ENCODE assay signal across 1 cellular context in the genomic region with DNA sequence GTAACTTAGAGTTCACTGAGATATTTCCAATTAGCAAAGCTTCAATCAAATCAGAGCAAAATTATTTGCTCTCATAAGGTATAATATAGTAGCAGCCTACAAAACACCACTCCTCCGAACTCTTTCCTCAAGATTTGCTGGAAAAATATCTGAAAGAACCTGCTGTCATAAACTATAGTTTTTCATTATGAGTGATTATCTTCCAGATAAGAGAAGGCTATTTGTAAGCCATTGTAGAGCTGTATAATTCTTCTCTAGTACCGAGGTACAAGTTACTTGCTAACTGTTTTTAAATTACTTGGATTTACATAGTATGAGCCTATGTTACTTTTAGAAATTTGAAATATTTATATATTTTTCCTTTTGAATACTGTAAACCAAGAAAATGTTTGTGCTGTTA.
TF ChIP-seq lines count a peak whose summit lies in the region.

No MANE protein-coding gene starts in this region.

TF ChIP-seq in GM12878, 131 proteins besides CTCF, POLR2A, EP300 and RAD21:
- TF ChIP-seq, protein P1, sequence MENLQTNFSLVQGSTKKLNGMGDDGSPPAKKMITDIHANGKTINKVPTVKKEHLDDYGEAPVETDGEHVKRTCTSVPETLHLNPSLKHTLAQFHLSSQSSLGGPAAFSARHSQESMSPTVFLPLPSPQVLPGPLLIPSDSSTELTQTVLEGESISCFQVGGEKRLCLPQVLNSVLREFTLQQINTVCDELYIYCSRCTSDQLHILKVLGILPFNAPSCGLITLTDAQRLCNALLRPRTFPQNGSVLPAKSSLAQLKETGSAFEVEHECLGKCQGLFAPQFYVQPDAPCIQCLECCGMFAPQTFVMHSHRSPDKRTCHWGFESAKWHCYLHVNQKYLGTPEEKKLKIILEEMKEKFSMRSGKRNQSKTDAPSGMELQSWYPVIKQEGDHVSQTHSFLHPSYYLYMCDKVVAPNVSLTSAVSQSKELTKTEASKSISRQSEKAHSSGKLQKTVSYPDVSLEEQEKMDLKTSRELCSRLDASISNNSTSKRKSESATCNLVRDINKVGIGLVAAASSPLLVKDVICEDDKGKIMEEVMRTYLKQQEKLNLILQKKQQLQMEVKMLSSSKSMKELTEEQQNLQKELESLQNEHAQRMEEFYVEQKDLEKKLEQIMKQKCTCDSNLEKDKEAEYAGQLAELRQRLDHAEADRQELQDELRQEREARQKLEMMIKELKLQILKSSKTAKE (IDR thresholded peaks at IDR 0.05; ENCODE audit: low read depth, poor library complexity, severe bottlenecking): no peak
- TF ChIP-seq MTA3 (IDR thresholded peaks at IDR 0.05; ENCODE audit: borderline replicate concordance, low read length) (no peak), CREM (IDR thresholded peaks at IDR 0.05; ENCODE audit: low read depth) (no peak), BRCA1 (IDR thresholded peaks at IDR 0.05; ENCODE audit: low read depth, low read length) (no peak), PML (IDR thresholded peaks at IDR 0.05; ENCODE audit: low read length) (no peak), JUNB (IDR thresholded peaks at IDR 0.05) (no peak), EED (IDR thresholded peaks at IDR 0.05; ENCODE audit: low read depth) (no peak), NR2F1 (conservative IDR thresholded peaks at IDR 0.05) (no peak), SP1 (IDR thresholded peaks at IDR 0.05; ENCODE audit: low read depth, low read length) (no peak)
- TF ChIP-seq, protein P2, sequence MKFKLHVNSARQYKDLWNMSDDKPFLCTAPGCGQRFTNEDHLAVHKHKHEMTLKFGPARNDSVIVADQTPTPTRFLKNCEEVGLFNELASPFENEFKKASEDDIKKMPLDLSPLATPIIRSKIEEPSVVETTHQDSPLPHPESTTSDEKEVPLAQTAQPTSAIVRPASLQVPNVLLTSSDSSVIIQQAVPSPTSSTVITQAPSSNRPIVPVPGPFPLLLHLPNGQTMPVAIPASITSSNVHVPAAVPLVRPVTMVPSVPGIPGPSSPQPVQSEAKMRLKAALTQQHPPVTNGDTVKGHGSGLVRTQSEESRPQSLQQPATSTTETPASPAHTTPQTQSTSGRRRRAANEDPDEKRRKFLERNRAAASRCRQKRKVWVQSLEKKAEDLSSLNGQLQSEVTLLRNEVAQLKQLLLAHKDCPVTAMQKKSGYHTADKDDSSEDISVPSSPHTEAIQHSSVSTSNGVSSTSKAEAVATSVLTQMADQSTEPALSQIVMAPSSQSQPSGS (IDR thresholded peaks at IDR 0.05; ENCODE audit: low read length): no peak
- TF ChIP-seq, protein P3, sequence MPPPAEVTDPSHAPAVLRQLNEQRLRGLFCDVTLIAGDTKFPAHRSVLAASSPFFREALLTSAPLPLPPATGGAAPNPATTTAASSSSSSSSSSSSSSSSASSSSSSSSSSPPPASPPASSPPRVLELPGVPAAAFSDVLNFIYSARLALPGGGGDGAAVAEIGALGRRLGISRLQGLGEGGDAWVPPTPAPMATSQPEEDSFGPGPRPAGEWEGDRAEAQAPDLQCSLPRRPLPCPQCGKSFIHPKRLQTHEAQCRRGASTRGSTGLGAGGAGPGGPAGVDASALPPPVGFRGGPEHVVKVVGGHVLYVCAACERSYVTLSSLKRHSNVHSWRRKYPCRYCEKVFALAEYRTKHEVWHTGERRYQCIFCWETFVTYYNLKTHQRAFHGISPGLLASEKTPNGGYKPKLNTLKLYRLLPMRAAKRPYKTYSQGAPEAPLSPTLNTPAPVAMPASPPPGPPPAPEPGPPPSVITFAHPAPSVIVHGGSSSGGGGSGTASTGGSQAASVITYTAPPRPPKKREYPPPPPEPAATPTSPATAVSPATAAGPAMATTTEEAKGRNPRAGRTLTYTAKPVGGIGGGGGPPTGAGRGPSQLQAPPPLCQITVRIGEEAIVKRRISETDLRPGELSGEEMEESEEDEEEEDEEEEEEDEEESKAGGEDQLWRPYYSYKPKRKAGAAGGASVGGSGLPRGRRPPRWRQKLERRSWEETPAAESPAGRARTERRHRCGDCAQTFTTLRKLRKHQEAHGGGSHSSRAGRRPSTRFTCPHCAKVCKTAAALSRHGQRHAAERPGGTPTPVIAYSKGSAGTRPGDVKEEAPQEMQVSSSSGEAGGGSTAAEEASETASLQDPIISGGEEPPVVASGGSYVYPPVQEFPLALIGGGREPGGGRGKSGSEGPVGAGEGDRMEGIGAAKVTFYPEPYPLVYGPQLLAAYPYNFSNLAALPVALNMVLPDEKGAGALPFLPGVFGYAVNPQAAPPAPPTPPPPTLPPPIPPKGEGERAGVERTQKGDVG (CRISPR knock-in tag; IDR thresholded peaks at IDR 0.05): no peak
- TF ChIP-seq, protein P4, sequence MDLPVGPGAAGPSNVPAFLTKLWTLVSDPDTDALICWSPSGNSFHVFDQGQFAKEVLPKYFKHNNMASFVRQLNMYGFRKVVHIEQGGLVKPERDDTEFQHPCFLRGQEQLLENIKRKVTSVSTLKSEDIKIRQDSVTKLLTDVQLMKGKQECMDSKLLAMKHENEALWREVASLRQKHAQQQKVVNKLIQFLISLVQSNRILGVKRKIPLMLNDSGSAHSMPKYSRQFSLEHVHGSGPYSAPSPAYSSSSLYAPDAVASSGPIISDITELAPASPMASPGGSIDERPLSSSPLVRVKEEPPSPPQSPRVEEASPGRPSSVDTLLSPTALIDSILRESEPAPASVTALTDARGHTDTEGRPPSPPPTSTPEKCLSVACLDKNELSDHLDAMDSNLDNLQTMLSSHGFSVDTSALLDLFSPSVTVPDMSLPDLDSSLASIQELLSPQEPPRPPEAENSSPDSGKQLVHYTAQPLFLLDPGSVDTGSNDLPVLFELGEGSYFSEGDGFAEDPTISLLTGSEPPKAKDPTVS (IDR thresholded peaks at IDR 0.05; ENCODE audit: low read depth, low read length): no peak
- TF ChIP-seq, protein P5, sequence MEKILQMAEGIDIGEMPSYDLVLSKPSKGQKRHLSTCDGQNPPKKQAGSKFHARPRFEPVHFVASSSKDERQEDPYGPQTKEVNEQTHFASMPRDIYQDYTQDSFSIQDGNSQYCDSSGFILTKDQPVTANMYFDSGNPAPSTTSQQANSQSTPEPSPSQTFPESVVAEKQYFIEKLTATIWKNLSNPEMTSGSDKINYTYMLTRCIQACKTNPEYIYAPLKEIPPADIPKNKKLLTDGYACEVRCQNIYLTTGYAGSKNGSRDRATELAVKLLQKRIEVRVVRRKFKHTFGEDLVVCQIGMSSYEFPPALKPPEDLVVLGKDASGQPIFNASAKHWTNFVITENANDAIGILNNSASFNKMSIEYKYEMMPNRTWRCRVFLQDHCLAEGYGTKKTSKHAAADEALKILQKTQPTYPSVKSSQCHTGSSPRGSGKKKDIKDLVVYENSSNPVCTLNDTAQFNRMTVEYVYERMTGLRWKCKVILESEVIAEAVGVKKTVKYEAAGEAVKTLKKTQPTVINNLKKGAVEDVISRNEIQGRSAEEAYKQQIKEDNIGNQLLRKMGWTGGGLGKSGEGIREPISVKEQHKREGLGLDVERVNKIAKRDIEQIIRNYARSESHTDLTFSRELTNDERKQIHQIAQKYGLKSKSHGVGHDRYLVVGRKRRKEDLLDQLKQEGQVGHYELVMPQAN (conservative IDR thresholded peaks at IDR 0.05): no peak
- TF ChIP-seq, protein P6, sequence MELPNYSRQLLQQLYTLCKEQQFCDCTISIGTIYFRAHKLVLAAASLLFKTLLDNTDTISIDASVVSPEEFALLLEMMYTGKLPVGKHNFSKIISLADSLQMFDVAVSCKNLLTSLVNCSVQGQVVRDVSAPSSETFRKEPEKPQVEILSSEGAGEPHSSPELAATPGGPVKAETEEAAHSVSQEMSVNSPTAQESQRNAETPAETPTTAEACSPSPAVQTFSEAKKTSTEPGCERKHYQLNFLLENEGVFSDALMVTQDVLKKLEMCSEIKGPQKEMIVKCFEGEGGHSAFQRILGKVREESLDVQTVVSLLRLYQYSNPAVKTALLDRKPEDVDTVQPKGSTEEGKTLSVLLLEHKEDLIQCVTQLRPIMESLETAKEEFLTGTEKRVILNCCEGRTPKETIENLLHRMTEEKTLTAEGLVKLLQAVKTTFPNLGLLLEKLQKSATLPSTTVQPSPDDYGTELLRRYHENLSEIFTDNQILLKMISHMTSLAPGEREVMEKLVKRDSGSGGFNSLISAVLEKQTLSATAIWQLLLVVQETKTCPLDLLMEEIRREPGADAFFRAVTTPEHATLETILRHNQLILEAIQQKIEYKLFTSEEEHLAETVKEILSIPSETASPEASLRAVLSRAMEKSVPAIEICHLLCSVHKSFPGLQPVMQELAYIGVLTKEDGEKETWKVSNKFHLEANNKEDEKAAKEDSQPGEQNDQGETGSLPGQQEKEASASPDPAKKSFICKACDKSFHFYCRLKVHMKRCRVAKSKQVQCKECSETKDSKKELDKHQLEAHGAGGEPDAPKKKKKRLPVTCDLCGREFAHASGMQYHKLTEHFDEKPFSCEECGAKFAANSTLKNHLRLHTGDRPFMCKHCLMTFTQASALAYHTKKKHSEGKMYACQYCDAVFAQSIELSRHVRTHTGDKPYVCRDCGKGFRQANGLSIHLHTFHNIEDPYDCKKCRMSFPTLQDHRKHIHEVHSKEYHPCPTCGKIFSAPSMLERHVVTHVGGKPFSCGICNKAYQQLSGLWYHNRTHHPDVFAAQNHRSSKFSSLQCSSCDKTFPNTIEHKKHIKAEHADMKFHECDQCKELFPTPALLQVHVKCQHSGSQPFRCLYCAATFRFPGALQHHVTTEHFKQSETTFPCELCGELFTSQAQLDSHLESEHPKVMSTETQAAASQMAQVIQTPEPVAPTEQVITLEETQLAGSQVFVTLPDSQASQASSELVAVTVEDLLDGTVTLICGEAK (IDR thresholded peaks at IDR 0.05; ENCODE audit: borderline replicate concordance): no peak
TF ChIP-seq in GM12878: peak in this region for 0.
